11 cellular contexts compared by ENCODE assay signal in the genomic region with DNA sequence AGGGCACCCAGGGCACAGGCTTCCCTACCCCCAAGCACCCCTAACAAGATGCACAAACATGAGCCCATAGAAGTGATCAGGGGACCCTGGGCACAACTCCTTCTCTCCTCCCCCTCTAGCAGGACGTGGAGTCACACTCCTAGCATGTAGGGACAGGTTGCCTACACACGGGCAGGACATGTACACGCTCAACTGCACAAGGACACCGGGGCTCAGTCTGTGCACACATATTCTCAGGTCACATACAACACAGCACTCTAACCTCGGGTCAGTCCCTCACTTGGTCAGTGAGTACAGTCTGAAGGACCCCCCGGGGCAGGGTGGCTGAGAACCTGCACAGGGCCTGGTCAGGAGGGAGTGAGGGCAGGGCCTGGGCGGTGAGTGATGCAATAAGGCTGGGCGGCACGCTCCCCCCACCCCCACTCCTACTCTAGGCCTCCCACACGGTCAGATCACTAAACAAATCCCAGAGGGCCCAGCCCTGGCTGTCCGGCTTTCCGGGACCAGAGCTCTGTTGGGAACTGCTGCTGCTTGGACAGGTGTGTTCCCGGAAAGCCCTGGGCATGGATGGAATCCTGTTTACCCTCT. TPM values are rescaled to one million over a fixed set of nuclear protein-coding genes. Genes with fewer than 3 reads are reported as not detected.
DNase-seq lines count a peak whose midpoint lies in the region; ATAC-seq and TF ChIP-seq lines count a peak whose summit lies in the region.
"Had no signal": no experiment of that assay in that cellular context is flagged by ENCODE, and none has a peak within 500 bp of the region (broad histone marks: within the 10 kb centered on the region; RNA-seq: fewer than 3 reads in every experiment).

No MANE protein-coding gene starts in this region.

- H3K79me2 ChIP-seq in mesendoderm (ENCODE audit: control insufficient read depth, insufficient read depth, low read length) = no peaks in the 10 kb centered on the region
- no peaks in the 10 kb centered on the region for H3K79me2 ChIP-seq in PC-3 (ENCODE audit: low read length)

- no peak overlapping the region for H3K18ac ChIP-seq in mesendoderm (ENCODE audit: low read length)

- H3K9ac ChIP-seq in mesendoderm (ENCODE audit: low read length) (no peak overlapping the region), PC-3 (ENCODE audit: low read length) (no peak overlapping the region)

- no peak overlapping the region for H2BK15ac ChIP-seq in mesendoderm (replicated peaks; ENCODE audit: low read depth)

- H3K56ac ChIP-seq in mesendoderm (ENCODE audit: low read length) = no peak overlapping the region

- no peaks in the 10 kb centered on the region for H3F3A ChIP-seq in PC-3 (ENCODE audit: low read length, unreplicated experiment)

- no peaks in the 10 kb centered on the region for H3K79me1 ChIP-seq in mesendoderm (ENCODE audit: low read length)

- no peak overlapping the region for H3K4me2 ChIP-seq in mesendoderm (ENCODE audit: low read length)
- no peak overlapping the region for H3K4me2 ChIP-seq in PC-3 (ENCODE audit: low read length)

- peak in 3 of 4 donors; percentile 13 to 58 (median 18) for ATAC-seq in heart left ventricle
- no peak for ATAC-seq in Right ventricle myocardium superior (ENCODE audit: poor library complexity)
- ATAC-seq in upper lobe of right lung = peak; percentile 79
- ATAC-seq in PC-3 = no peak

- no TSS peak for BruUV-seq in PC-3 (replicated peaks; lab: Mats Ljungman, UMichigan)

- H4K5ac ChIP-seq in mesendoderm (ENCODE audit: low read length) = no peak overlapping the region

- TF ChIP-seq CTCF in heart left ventricle (IDR thresholded peaks at IDR 0.05) (no peak), breast epithelium (IDR thresholded peaks at IDR 0.05) (no peak), upper lobe of right lung (IDR thresholded peaks at IDR 0.05) (no peak), PC-3 (conservative IDR thresholded peaks at IDR 0.05; ENCODE audit: low read depth, low read length) (no peak)

- peak overlapping the region; percentile 29 for H3K23ac ChIP-seq in mesendoderm (ENCODE audit: low read length)

- H3K4me1 ChIP-seq in heart left ventricle (peaks cover 0 to 37% (median 16%) of the 10 kb centered on the region in 12 donors), breast epithelium (no peaks in the 10 kb centered on the region), mesendoderm (ENCODE audit: control insufficient read depth, low read depth, low read length) (no peaks in the 10 kb centered on the region), upper lobe of right lung (peaks cover 5% of the 10 kb centered on the region), PC-3 (ENCODE audit: insufficient read depth, low read length) (no peaks in the 10 kb centered on the region)

- no peak overlapping the region for H2AFZ ChIP-seq in PC-3 (ENCODE audit: low read length)

- no peaks in the 10 kb centered on the region for H4K20me1 ChIP-seq in PC-3 (ENCODE audit: low read length)

- no peak overlapping the region for H2AK5ac ChIP-seq in mesendoderm (ENCODE audit: low read length)

- peak overlapping the region in 10 of 12 donors; percentile 20 to 75 (median 64) for H3K4me3 ChIP-seq in heart left ventricle
- H3K4me3 ChIP-seq in breast epithelium = peak overlapping the region in 2 of 3 donors; percentile 31 to 73
- H3K4me3 ChIP-seq in mesendoderm (ENCODE audit: low read length) = no peak overlapping the region
- peak overlapping the region; percentile 34 for H3K4me3 ChIP-seq in upper lobe of right lung
- no peak overlapping the region for H3K4me3 ChIP-seq in PC-3 (ENCODE audit: low read length)

- H2BK120ac ChIP-seq in mesendoderm (ENCODE audit: low read depth, low read length) = no peak overlapping the region

- DNase-seq in heart left ventricle (no peak), Right ventricle myocardium superior (no peak), breast epithelium (ENCODE audit: low spot score in 2 of 2) (peak; percentile 25 to 74), mesendoderm (no peak), upper lobe of right lung (peak; percentile 83), SIG-M5 treated with dmso at 0.1 percent for 504 hours (lab: John Stamatoyannopoulos, UW; ENCODE audit: unreplicated experiment) (no peak), PC-3 (no peak), NCI-H1092 treated with DMSO at 0.1 percent for 48 hours (lab: John Stamatoyannopoulos, UW) (no peak)

- no peaks in the 10 kb centered on the region for H3K9me2 ChIP-seq in PC-3 (replicated peaks; ENCODE audit: low read length)

- peaks cover 0 to 45% (median 25%) of the 10 kb centered on the region in 9 donors for H3K27me3 ChIP-seq in heart left ventricle
- H3K27me3 ChIP-seq in breast epithelium = peaks cover 8 to 17% of the 10 kb centered on the region in 2 donors
- H3K27me3 ChIP-seq in mesendoderm (ENCODE audit: insufficient read depth, low read length, poor library complexity) = peaks cover 2% of the 10 kb centered on the region
- peaks cover 27% of the 10 kb centered on the region for H3K27me3 ChIP-seq in upper lobe of right lung
- H3K27me3 ChIP-seq in PC-3 (ENCODE audit: low read length) = peaks cover 10% of the 10 kb centered on the region

- H3K9me3 ChIP-seq in heart left ventricle = no peaks in the 10 kb centered on the region
- H3K9me3 ChIP-seq in breast epithelium = no peaks in the 10 kb centered on the region
- H3K9me3 ChIP-seq in upper lobe of right lung = no peaks in the 10 kb centered on the region
- H3K9me3 ChIP-seq in PC-3 (ENCODE audit: low read length) = no peaks in the 10 kb centered on the region
- H3K9me3 ChIP-seq: gastroesophageal sphincter, transverse colon had no signal

- TF ChIP-seq POLR2A in heart left ventricle (IDR thresholded peaks at IDR 0.05) (no peak), breast epithelium (IDR thresholded peaks at IDR 0.05) (no peak)

- no peak overlapping the region for H3K4ac ChIP-seq in mesendoderm (ENCODE audit: low read depth, low read length)

- H3K27ac ChIP-seq in heart left ventricle = peak overlapping the region in 5 of 12 donors; percentile 13 to 65 (median 37)
- peak overlapping the region in 1 of 2 donors; percentile 50 for H3K27ac ChIP-seq in breast epithelium
- no peak overlapping the region for H3K27ac ChIP-seq in mesendoderm (ENCODE audit: low read depth, low read length)
- H3K27ac ChIP-seq in upper lobe of right lung = no peak overlapping the region
- no peak overlapping the region for H3K27ac ChIP-seq in PC-3 (ENCODE audit: low read length)
- H3K27ac ChIP-seq: C4-2B, transverse colon had no signal

- CTCF ChIA-PET in PC-3 (lab: Charles Lee) = no interaction called here

- H3K36me3 ChIP-seq in heart left ventricle (no peaks in the 10 kb centered on the region), breast epithelium (no peaks in the 10 kb centered on the region), mesendoderm (ENCODE audit: control insufficient read depth, insufficient read depth, low read length) (no peaks in the 10 kb centered on the region), upper lobe of right lung (no peaks in the 10 kb centered on the region), PC-3 (ENCODE audit: low read depth, low read length) (no peaks in the 10 kb centered on the region)
- H3K36me3 ChIP-seq: gastroesophageal sphincter, transverse colon had no signal

- WGBS in heart left ventricle, 4 donors = 37 to 57% (median 46%) methylated on average over 13 of the region's 13 CpGs
- no CpG with 5 or more reads among the region's 13 CpGs for WGBS in mesendoderm (ENCODE audit: extremely low coverage, insufficient coverage, low lambda C conversion rate)

- H2BK5ac ChIP-seq in mesendoderm (ENCODE audit: low read length) = no peak overlapping the region

- POLR2A ChIA-PET in PC-3 (lab: Charles Lee; ENCODE audit: unreplicated experiment) = no interaction called here

- intact Hi-C loops in heart left ventricle (cut with DNase I) (loop anchor here in 3 of 10 donors (5.0 kb wide), 2 partner anchors 50 to 205 kb away; no protein-coding TSS in a partner anchor), Right ventricle myocardium superior (cut with DNase I) (no loop called here), breast epithelium (cut with DNase I; ENCODE audit: low total_unique reads) (no loop called here), upper lobe of right lung (cut with DNase I) (no loop called here), PC-3 (cut with micrococcal nuclease) (no loop called here)

- no peak overlapping the region for H4K8ac ChIP-seq in mesendoderm (ENCODE audit: low read depth, low read length)

RNA-seq across cellular contexts. Expression of a gene that starts 0.8 kb away (rescaled TPM):
- total RNA-seq in heart left ventricle (10 to 100 TPM in 2 of 9 donors, 1 to 10 TPM in 7; 1.7 to 13.0 (median 6.3) TPM), Right ventricle myocardium superior (3.4 TPM), breast epithelium (10 to 100 TPM in 1 of 3 donors, 1 to 10 TPM in 2; 5.9 to 22.9 (median 6.7) TPM), upper lobe of right lung (13.7 TPM), PC-3 (2014; rRNA removed) (0.46 and 0.69 TPM in 2 replicates)
- 1 to 10 TPM; 2.4 to 5.8 TPM for polyA plus RNA-seq in heart left ventricle
- polyA plus RNA-seq in mesendoderm (2013, experiment 1 of 2) = 0.49 TPM
- 0.36 TPM for polyA plus RNA-seq in mesendoderm (2013, experiment 2 of 2)

RNA-seq across cellular contexts. Expression of a gene that starts 44.9 kb away (rescaled TPM):
- not detected for total RNA-seq in heart left ventricle
- not detected for polyA plus RNA-seq in heart left ventricle
- total RNA-seq in Right ventricle myocardium superior = not detected
- not detected for total RNA-seq in breast epithelium
- polyA plus RNA-seq in mesendoderm (2013, experiment 1 of 2) = not detected
- not detected for polyA plus RNA-seq in mesendoderm (2013, experiment 2 of 2)
- total RNA-seq in upper lobe of right lung = not detected
- total RNA-seq in PC-3 (2014; rRNA removed) = not detected in 2 replicates
- total RNA-seq: gastroesophageal sphincter, transverse colon had no signal

Comparison
In these comparisons a context has a peak if more than half of its experiments do, and no peak if none do; other contexts are left out.
1. ATAC-seq: peak in heart left ventricle (3 of 4) and upper lobe of right lung (single experiment); none in Right ventricle myocardium superior (single experiment) and PC-3 (single experiment).
2. DNase-seq: peak in breast epithelium (2 of 2) and upper lobe of right lung (single experiment); none in heart left ventricle (0 of 5), Right ventricle myocardium superior (single experiment), mesendoderm (single experiment), SIG-M5 treated with dmso at 0.1 percent for 504 hours (single experiment), PC-3 (single experiment) and NCI-H1092 treated with DMSO at 0.1 percent for 48 hours (single experiment).
3. H3K4me3 ChIP-seq: peak in heart left ventricle (10 of 12), breast epithelium (2 of 3) and upper lobe of right lung (single experiment); none in mesendoderm (single experiment) and PC-3 (single experiment).